21 cellular contexts compared by ENCODE assay signal in genomic region chr14:97706814-97707213, GRCh38.
DNase-seq lines count a peak whose midpoint lies in the region; ATAC-seq lines count a peak whose summit lies in the region.
"Had no signal": no experiment of that assay in that cellular context is flagged by ENCODE, and none has a peak within 500 bp of the region (broad histone marks: within the 10 kb centered on the region; RNA-seq: fewer than 3 reads in every experiment).

No MANE protein-coding gene starts in this region.

- H3K27ac Mint-ChIP-seq in activated T-helper 1 cell treated with anti-CD3 and anti-CD28 coated beads, Interleukin-12 subunit alpha, Interleukin-12 subunit beta, Interleukin-2, Interleukin-4 antibody, amounts not matched to agents 30 ng/mL and 10 ng/mL and 1 ng/mL, durations not matched to agents 14 hours and 24 hours and 36 hours, result peak overlapping the region; percentile 86
- peak overlapping the region; percentile 88 to 92 for H3K27ac Mint-ChIP-seq in natural killer cell treated with Interleukin-12 subunit alpha and Interleukin-12 subunit beta and Interleukin-15 and Interleukin-18, amount 100 ng/mL, for 72 hours
- H3K27ac Mint-ChIP-seq: naive B cell; stimulated activated memory B cell treated with anti-CD40 and anti-IgM and Interleukin-4, amounts not matched to agents 10 μg/mL and 1 μg/mL and 100 μg/mL, for 72 hours had no signal

- H3K36me3 Mint-ChIP-seq in activated T-helper 1 cell treated with anti-CD3 and anti-CD28 coated beads, Interleukin-12 subunit alpha, Interleukin-12 subunit beta, Interleukin-2, Interleukin-4 antibody, amounts not matched to agents 30 ng/mL and 10 ng/mL and 1 ng/mL, durations not matched to agents 14 hours and 24 hours and 36 hours (ENCODE audit: low read depth), result peaks cover 12% of the 10 kb centered on the region
- H3K36me3 Mint-ChIP-seq in natural killer cell treated with Interleukin-12 subunit alpha and Interleukin-12 subunit beta and Interleukin-15 and Interleukin-18, amount 100 ng/mL, for 72 hours, result peaks cover 10% of the 10 kb centered on the region
- H3K36me3 Mint-ChIP-seq: naive B cell; stimulated activated memory B cell treated with anti-CD40 and anti-IgM and Interleukin-4, amounts not matched to agents 10 μg/mL and 1 μg/mL and 100 μg/mL, for 72 hours had no signal

- no peak for ATAC-seq in activated CD4-positive, CD25-positive, alpha-beta regulatory T cell treated with anti-CD3 and anti-CD28 coated beads, Interleukin-2, amount 50 U/mL, for 24 hours
- ATAC-seq in natural killer cell treated with Interleukin-12 subunit alpha and Interleukin-12 subunit beta and Interleukin-15 and Interleukin-18, amount 100 ng/mL, for 72 hours, result peak; percentile 52 to 63
- ATAC-seq in HG02884 (IDR thresholded peaks at IDR 0.05; ENCODE audit: unreplicated experiment), result no peak
- ATAC-seq: stimulated activated memory B cell treated with anti-CD40 and anti-IgM and Interleukin-4, amounts not matched to agents 10 μg/mL and 1 μg/mL and 100 μg/mL, for 72 hours had no signal

- peaks cover 5% of the 10 kb centered on the region for H3K9me3 Mint-ChIP-seq in activated T-helper 1 cell treated with anti-CD3 and anti-CD28 coated beads, Interleukin-12 subunit alpha, Interleukin-12 subunit beta, Interleukin-2, Interleukin-4 antibody, amounts not matched to agents 30 ng/mL and 10 ng/mL and 1 ng/mL, durations not matched to agents 14 hours and 24 hours and 36 hours
- peaks cover 11% of the 10 kb centered on the region for H3K9me3 Mint-ChIP-seq in natural killer cell treated with Interleukin-12 subunit alpha and Interleukin-12 subunit beta and Interleukin-15 and Interleukin-18, amount 100 ng/mL, for 72 hours

- peak overlapping the region; percentile 71 for H3K4me3 Mint-ChIP-seq in activated T-helper 1 cell treated with anti-CD3 and anti-CD28 coated beads, Interleukin-12 subunit alpha, Interleukin-12 subunit beta, Interleukin-2, Interleukin-4 antibody, amounts not matched to agents 30 ng/mL and 10 ng/mL and 1 ng/mL, durations not matched to agents 14 hours and 24 hours and 36 hours
- H3K4me3 Mint-ChIP-seq in natural killer cell treated with Interleukin-12 subunit alpha and Interleukin-12 subunit beta and Interleukin-15 and Interleukin-18, amount 100 ng/mL, for 72 hours, result peak overlapping the region; percentile 93
- H3K4me3 Mint-ChIP-seq: stimulated activated memory B cell treated with anti-CD40 and anti-IgM and Interleukin-4, amounts not matched to agents 10 μg/mL and 1 μg/mL and 100 μg/mL, for 72 hours had no signal

- H3K27me3 Mint-ChIP-seq in activated T-helper 1 cell treated with anti-CD3 and anti-CD28 coated beads, Interleukin-12 subunit alpha, Interleukin-12 subunit beta, Interleukin-2, Interleukin-4 antibody, amounts not matched to agents 30 ng/mL and 10 ng/mL and 1 ng/mL, durations not matched to agents 14 hours and 24 hours and 36 hours (ENCODE audit: insufficient read depth), result no peaks in the 10 kb centered on the region
- H3K27me3 Mint-ChIP-seq in natural killer cell treated with Interleukin-12 subunit alpha and Interleukin-12 subunit beta and Interleukin-15 and Interleukin-18, amount 100 ng/mL, for 72 hours, result no peaks in the 10 kb centered on the region
- H3K27me3 Mint-ChIP-seq: stimulated activated memory B cell treated with anti-CD40 and anti-IgM and Interleukin-4, amounts not matched to agents 10 μg/mL and 1 μg/mL and 100 μg/mL, for 72 hours had no signal

- DNase-seq in activated CD4-positive, CD25-positive, alpha-beta regulatory T cell treated with anti-CD3 and anti-CD28 coated beads, Interleukin-2, amount 50 U/mL, for 72 hours, result peak; percentile 32
- DNase-seq in Jurkat, Clone E6-1 (ENCODE audit: low read depth, low spot score), result peak; percentile 56
- no peak for DNase-seq in activated T-helper 1 cell treated with anti-CD3 and anti-CD28 coated beads, Interleukin-12 subunit alpha, Interleukin-12 subunit beta, Interleukin-2, Interleukin-4 antibody, amounts not matched to agents 30 ng/mL and 10 ng/mL and 1 ng/mL, durations not matched to agents 14 hours and 24 hours and 36 hours (ENCODE audit: low spot score)
- no peak for DNase-seq in natural killer cell treated with Interleukin-12 subunit alpha and Interleukin-12 subunit beta and Interleukin-15 and Interleukin-18, amount 100 ng/mL, for 72 hours (ENCODE audit: low spot score)
- no peak for DNase-seq in NCI-H82 (lab: John Stamatoyannopoulos, UW)
- no peak for DNase-seq in COLO829 (ENCODE audit: low spot score)
- DNase-seq: 8988T; adrenal gland; H7; heart left ventricle; Kasumi-1; lower lobe of right lung; naive B cell; NCI-H226; stimulated activated CD4-positive, alpha-beta T cell treated with anti-CD3 and anti-CD28 coated beads, Interleukin-12 subunit alpha, Interleukin-12 subunit beta, amount 100 ng/mL, for 4 hours had no signal

- intact Hi-C loops in activated T-helper 1 cell treated with anti-CD3 and anti-CD28 coated beads, Interleukin-12 subunit alpha, Interleukin-12 subunit beta, Interleukin-2, Interleukin-4 antibody, amounts not matched to agents 30 ng/mL and 10 ng/mL and 1 ng/mL, durations not matched to agents 14 hours and 24 hours and 36 hours (cut with micrococcal nuclease), result loop anchor here (2.0 to 10.0 kb wide), 6 partner anchors 80 to 1565 kb away; partner anchors contain the start of gene BCL11B

- no peak overlapping the region for H3K4me3 ChIP-seq in Jurkat, Clone E6-1 (ENCODE audit: low read length)
- H3K4me3 ChIP-seq: adrenal gland, cardiac muscle cell, heart left ventricle, lower lobe of right lung, prostate gland, tibial nerve had no signal

- peaks cover 76% of the 10 kb centered on the region for H3K4me1 Mint-ChIP-seq in activated T-helper 1 cell treated with anti-CD3 and anti-CD28 coated beads, Interleukin-12 subunit alpha, Interleukin-12 subunit beta, Interleukin-2, Interleukin-4 antibody, amounts not matched to agents 30 ng/mL and 10 ng/mL and 1 ng/mL, durations not matched to agents 14 hours and 24 hours and 36 hours (ENCODE audit: low read depth)
- H3K4me1 Mint-ChIP-seq in natural killer cell treated with Interleukin-12 subunit alpha and Interleukin-12 subunit beta and Interleukin-15 and Interleukin-18, amount 100 ng/mL, for 72 hours (ENCODE audit: low read depth in 2 of 2), result peaks cover 77 to 84% of the 10 kb centered on the region in 2 donors
- H3K4me1 Mint-ChIP-seq: naive B cell; stimulated activated memory B cell treated with anti-CD40 and anti-IgM and Interleukin-4, amounts not matched to agents 10 μg/mL and 1 μg/mL and 100 μg/mL, for 72 hours had no signal

Comparison
In these comparisons a context has a peak if more than half of its experiments do, and no peak if none do; other contexts are left out.
1. DNase-seq: peak in activated CD4-positive, CD25-positive, alpha-beta regulatory T cell treated with anti-CD3 and anti-CD28 coated beads, Interleukin-2, amount 50 U/mL, for 72 hours (single experiment) and Jurkat, Clone E6-1 (single experiment); none in activated T-helper 1 cell treated with anti-CD3 and anti-CD28 coated beads, Interleukin-12 subunit alpha, Interleukin-12 subunit beta, Interleukin-2, Interleukin-4 antibody, amounts not matched to agents 30 ng/mL and 10 ng/mL and 1 ng/mL, durations not matched to agents 14 hours and 24 hours and 36 hours (single experiment), natural killer cell treated with Interleukin-12 subunit alpha and Interleukin-12 subunit beta and Interleukin-15 and Interleukin-18, amount 100 ng/mL, for 72 hours (single experiment), NCI-H82 (single experiment) and COLO829 (single experiment).
2. ATAC-seq: peak in natural killer cell treated with Interleukin-12 subunit alpha and Interleukin-12 subunit beta and Interleukin-15 and Interleukin-18, amount 100 ng/mL, for 72 hours (2 of 2); none in activated CD4-positive, CD25-positive, alpha-beta regulatory T cell treated with anti-CD3 and anti-CD28 coated beads, Interleukin-2, amount 50 U/mL, for 24 hours (0 of 2) and HG02884 (single experiment).